3 cellular contexts compared by ENCODE assay signal in the genomic region with DNA sequence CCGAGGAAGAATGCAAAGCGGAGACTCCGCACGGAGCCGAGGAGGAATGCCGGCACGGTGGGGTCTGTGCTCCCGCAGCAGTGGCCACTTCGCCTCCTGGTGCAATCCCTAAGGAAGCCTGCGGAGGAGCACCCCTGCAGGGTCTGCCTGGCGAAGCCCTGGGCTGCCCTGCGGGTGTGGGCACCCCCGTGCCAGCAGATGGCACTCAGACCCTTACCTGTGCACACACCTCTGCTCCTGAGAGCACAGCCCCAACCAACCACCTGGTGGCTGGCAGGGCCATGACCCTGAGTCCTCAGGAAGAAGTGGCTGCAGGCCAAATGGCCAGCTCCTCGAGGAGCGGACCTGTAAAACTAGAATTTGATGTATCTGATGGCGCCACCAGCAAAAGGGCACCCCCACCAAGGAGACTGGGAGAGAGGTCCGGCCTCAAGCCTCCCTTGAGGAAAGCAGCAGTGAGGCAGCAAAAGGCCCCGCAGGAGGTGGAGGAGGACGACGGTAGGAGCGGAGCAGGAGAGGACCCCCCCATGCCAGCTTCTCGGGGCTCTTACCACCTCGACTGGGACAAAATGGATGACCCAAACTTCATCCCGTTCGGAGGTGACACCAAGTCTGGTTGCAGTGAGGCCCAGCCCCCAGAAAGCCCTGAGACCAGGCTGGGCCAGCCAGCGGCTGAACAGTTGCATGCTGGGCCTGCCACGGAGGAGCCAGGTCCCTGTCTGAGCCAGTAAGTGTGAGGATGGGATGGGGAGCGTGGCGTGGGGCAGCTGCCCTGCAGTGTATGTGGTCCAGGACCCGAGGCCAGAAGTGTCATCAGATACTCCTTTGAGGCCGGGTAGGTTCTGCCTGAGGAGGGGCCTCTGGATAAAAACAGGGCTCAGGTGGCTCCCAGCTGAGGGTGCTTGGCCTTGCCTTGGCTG.
TF ChIP-seq lines count a peak whose summit lies in the region.

No MANE protein-coding gene starts in this region.

TF ChIP-seq in HCT116, 20 proteins besides CTCF, POLR2A, EP300 and RAD21 (continued from another document):
- TF ChIP-seq EZH2phosphoT487 (IDR thresholded peaks at IDR 0.05; ENCODE audit: borderline replicate concordance) (no peak), JUND (IDR thresholded peaks at IDR 0.05) (no peak), POLR2AphosphoS5 (IDR thresholded peaks at IDR 0.05; ENCODE audit: low read depth, low read length) (no peak), CEBPB (IDR thresholded peaks at IDR 0.05; ENCODE audit: low read depth) (no peak), FOSL1 (IDR thresholded peaks at IDR 0.05; ENCODE audit: low read depth) (no peak), SRF (IDR thresholded peaks at IDR 0.05; ENCODE audit: low read depth) (no peak), SP1 (IDR thresholded peaks at IDR 0.05; ENCODE audit: low read depth) (no peak), SIN3A (IDR thresholded peaks at IDR 0.05; ENCODE audit: low read depth) (no peak), ZFX (IDR thresholded peaks at IDR 0.05) (no peak), EGR1 (IDR thresholded peaks at IDR 0.05; ENCODE audit: low read depth) (no peak), YY1 (IDR thresholded peaks at IDR 0.05; ENCODE audit: extremely low read depth, insufficient replicate concordance, low read depth, low read length) (no peak), CBX3 (IDR thresholded peaks at IDR 0.05; ENCODE audit: low read depth) (no peak), ATF3 (IDR thresholded peaks at IDR 0.05) (no peak), TCF7L2 (IDR thresholded peaks at IDR 0.05; ENCODE audit: borderline replicate concordance, extremely low read depth, insufficient read depth, insufficient read length) (no peak), MAX (IDR thresholded peaks at IDR 0.05) (no peak), ELF1 (IDR thresholded peaks at IDR 0.05; ENCODE audit: borderline replicate concordance, low read depth) (no peak), REST (IDR thresholded peaks at IDR 0.05; ENCODE audit: low read depth) (no peak)

TF ChIP-seq in WTC11, 78 proteins besides CTCF, POLR2A, EP300 and RAD21 (continued from another document and continues in another):
- TF ChIP-seq, protein P1, sequence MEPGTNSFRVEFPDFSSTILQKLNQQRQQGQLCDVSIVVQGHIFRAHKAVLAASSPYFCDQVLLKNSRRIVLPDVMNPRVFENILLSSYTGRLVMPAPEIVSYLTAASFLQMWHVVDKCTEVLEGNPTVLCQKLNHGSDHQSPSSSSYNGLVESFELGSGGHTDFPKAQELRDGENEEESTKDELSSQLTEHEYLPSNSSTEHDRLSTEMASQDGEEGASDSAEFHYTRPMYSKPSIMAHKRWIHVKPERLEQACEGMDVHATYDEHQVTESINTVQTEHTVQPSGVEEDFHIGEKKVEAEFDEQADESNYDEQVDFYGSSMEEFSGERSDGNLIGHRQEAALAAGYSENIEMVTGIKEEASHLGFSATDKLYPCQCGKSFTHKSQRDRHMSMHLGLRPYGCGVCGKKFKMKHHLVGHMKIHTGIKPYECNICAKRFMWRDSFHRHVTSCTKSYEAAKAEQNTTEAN (CRISPR knock-in tag; IDR thresholded peaks at IDR 0.05), result no peak
- no peak for TF ChIP-seq ZBTB21 (CRISPR knock-in tag; IDR thresholded peaks at IDR 0.05; ENCODE audit: borderline replicate concordance)
- no peak for TF ChIP-seq ARID4B (CRISPR knock-in tag; IDR thresholded peaks at IDR 0.05; ENCODE audit: borderline replicate concordance)
- TF ChIP-seq ZNF396 (CRISPR knock-in tag; IDR thresholded peaks at IDR 0.05; ENCODE audit: borderline replicate concordance), result no peak
- TF ChIP-seq, protein P2, sequence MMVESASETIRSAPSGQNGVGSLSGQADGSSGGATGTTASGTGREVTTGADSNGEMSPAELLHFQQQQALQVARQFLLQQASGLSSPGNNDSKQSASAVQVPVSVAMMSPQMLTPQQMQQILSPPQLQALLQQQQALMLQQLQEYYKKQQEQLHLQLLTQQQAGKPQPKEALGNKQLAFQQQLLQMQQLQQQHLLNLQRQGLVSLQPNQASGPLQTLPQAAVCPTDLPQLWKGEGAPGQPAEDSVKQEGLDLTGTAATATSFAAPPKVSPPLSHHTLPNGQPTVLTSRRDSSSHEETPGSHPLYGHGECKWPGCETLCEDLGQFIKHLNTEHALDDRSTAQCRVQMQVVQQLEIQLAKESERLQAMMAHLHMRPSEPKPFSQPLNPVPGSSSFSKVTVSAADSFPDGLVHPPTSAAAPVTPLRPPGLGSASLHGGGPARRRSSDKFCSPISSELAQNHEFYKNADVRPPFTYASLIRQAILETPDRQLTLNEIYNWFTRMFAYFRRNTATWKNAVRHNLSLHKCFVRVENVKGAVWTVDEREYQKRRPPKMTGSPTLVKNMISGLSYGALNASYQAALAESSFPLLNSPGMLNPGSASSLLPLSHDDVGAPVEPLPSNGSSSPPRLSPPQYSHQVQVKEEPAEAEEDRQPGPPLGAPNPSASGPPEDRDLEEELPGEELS (CRISPR knock-in tag; IDR thresholded peaks at IDR 0.05), result no peak
- no peak for TF ChIP-seq IRF2 (CRISPR knock-in tag; IDR thresholded peaks at IDR 0.05; ENCODE audit: borderline replicate concordance, low read depth)
- TF ChIP-seq, protein P3, sequence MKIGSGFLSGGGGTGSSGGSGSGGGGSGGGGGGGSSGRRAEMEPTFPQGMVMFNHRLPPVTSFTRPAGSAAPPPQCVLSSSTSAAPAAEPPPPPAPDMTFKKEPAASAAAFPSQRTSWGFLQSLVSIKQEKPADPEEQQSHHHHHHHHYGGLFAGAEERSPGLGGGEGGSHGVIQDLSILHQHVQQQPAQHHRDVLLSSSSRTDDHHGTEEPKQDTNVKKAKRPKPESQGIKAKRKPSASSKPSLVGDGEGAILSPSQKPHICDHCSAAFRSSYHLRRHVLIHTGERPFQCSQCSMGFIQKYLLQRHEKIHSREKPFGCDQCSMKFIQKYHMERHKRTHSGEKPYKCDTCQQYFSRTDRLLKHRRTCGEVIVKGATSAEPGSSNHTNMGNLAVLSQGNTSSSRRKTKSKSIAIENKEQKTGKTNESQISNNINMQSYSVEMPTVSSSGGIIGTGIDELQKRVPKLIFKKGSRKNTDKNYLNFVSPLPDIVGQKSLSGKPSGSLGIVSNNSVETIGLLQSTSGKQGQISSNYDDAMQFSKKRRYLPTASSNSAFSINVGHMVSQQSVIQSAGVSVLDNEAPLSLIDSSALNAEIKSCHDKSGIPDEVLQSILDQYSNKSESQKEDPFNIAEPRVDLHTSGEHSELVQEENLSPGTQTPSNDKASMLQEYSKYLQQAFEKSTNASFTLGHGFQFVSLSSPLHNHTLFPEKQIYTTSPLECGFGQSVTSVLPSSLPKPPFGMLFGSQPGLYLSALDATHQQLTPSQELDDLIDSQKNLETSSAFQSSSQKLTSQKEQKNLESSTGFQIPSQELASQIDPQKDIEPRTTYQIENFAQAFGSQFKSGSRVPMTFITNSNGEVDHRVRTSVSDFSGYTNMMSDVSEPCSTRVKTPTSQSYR (CRISPR knock-in tag; IDR thresholded peaks at IDR 0.05), result no peak
- TF ChIP-seq FOXP1 (CRISPR knock-in tag; IDR thresholded peaks at IDR 0.05; ENCODE audit: borderline replicate concordance), result no peak

TF ChIP-seq in HEK293T, 16 proteins besides CTCF, POLR2A, EP300 and RAD21 (continued from another document):
- TF ChIP-seq PKNOX1 (IDR thresholded peaks at IDR 0.05) (no peak), TARDBP (IDR thresholded peaks at IDR 0.05) (no peak), LEF1 (IDR thresholded peaks at IDR 0.05; ENCODE audit: borderline replicate concordance) (no peak), NFRKB (IDR thresholded peaks at IDR 0.05) (no peak), HDGF (IDR thresholded peaks at IDR 0.05; ENCODE audit: borderline replicate concordance) (no peak), L3MBTL2 (conservative IDR thresholded peaks at IDR 0.05) (no peak), CTBP1 (IDR thresholded peaks at IDR 0.05; ENCODE audit: borderline replicate concordance) (no peak), BHLHE40 (IDR thresholded peaks at IDR 0.05; ENCODE audit: borderline replicate concordance) (no peak), FOXA1 (IDR thresholded peaks at IDR 0.05) (no peak), SP1 (IDR thresholded peaks at IDR 0.05) (no peak), ELF4 (IDR thresholded peaks at IDR 0.05) (no peak), ARNT (IDR thresholded peaks at IDR 0.05) (no peak), ZNF384 (IDR thresholded peaks at IDR 0.05) (no peak), FOXK2 (IDR thresholded peaks at IDR 0.05) (no peak)
